Comparison of ENCODE assay signal across 12 cellular contexts in the genomic region with DNA sequence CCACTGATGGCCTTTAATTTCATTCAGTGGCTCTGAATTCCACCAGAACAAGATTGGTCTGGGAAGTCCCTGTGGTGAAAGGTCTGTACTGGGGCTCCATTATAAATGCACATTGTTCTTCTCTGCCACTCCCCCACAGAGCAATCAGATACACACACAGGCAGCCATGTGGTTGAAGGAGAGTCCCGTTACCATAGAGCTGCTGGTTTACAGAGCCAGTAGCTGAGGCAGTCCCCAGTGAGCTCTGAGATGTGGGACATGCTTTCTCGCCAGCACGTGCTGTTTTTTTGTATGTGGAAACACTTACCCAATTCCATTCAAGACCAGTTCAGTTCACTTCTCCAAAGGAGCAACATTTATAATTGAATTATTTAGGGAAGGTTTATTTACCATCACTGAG.
DNase-seq lines count a peak whose midpoint lies in the region; ATAC-seq lines count a peak whose summit lies in the region.
"Had no signal": no experiment of that assay in that cellular context is flagged by ENCODE, and none has a peak within 500 bp of the region (broad histone marks: within the 10 kb centered on the region; RNA-seq: fewer than 3 reads in every experiment).

No MANE protein-coding gene starts in this region.

- H2BK12ac ChIP-seq in neuronal stem cell (ENCODE audit: low read length), result no peak overlapping the region

- H3K4me2 ChIP-seq in neuronal stem cell (ENCODE audit: insufficient read depth, low read length, poor library complexity, severe bottlenecking), result no peak overlapping the region
- H3K4me2 ChIP-seq: A549 had no signal

- H4K8ac ChIP-seq in neuronal stem cell (ENCODE audit: low read depth, low read length), result no peak overlapping the region

- H3K36me3 ChIP-seq in neuronal stem cell (replicated peaks in 1 of 2; ENCODE audit: control insufficient read depth in 2 of 2, insufficient read depth in 2 of 2, low read length in 2 of 2), result no peaks in the 10 kb centered on the region
- H3K36me3 ChIP-seq: prostate gland had no signal

- H3K27me3 Mint-ChIP-seq in effector memory CD8-positive, alpha-beta T cell, result peaks cover 14 to 16% of the 10 kb centered on the region in 2 donors

- DNase-seq in NCI-H1417 (lab: John Stamatoyannopoulos, UW) (peak; percentile 28 to 62 (median 51)), NCI-H1417 treated with DMSO at 0.1 percent for 48 hours (lab: John Stamatoyannopoulos, UW) (no peak), OCI-M1 (lab: John Stamatoyannopoulos, UW) (peak; percentile 27), neuronal stem cell (ENCODE audit: low spot score) (peak; percentile 18), posterior cingulate gyrus (no peak)
- DNase-seq in effector memory CD8-positive, alpha-beta T cell, result no peak
- DNase-seq: activated CD8-positive, alpha-beta memory T cell treated with anti-CD3 and anti-CD28 coated beads for 24 hours had no signal

- no peak overlapping the region for H2BK120ac ChIP-seq in neuronal stem cell (ENCODE audit: low read depth, low read length)

- no peaks in the 10 kb centered on the region for H3K9me3 Mint-ChIP-seq in effector memory CD8-positive, alpha-beta T cell

- intact Hi-C loops in posterior cingulate gyrus (cut with DNase I), result loop anchor here (10.0 kb wide), 1 partner anchor 570 kb away; a partner anchor contains a TSS

- H2AFZ ChIP-seq in neuronal stem cell (ENCODE audit: low read length), result no peak overlapping the region

- no peak overlapping the region for H2BK15ac ChIP-seq in neuronal stem cell (ENCODE audit: low read length)

- no peak overlapping the region for H2AK5ac ChIP-seq in neuronal stem cell (ENCODE audit: low read depth, low read length)

- H3K9me3 ChIP-seq in neuronal stem cell (replicated peaks in 1 of 2; ENCODE audit: control insufficient read depth in 2 of 2, insufficient read depth in 1 of 2, low read depth in 1 of 2, low read length in 2 of 2), result no peaks in the 10 kb centered on the region
- H3K9me3 ChIP-seq: A549, prostate gland had no signal

- H2BK5ac ChIP-seq in neuronal stem cell (ENCODE audit: low read length), result no peak overlapping the region

- no CpG with 5 or more reads among the region's 3 CpGs for WGBS in neuronal stem cell (ENCODE audit: extremely low coverage in 2 of 2, insufficient read length in 2 of 2, insufficient replicate concordance in 1 of 2), 2 donors

- no peak overlapping the region for H3K23ac ChIP-seq in neuronal stem cell (ENCODE audit: low read depth, low read length, poor library complexity)

- H3K14ac ChIP-seq in neuronal stem cell (ENCODE audit: low read length), result no peak overlapping the region

- H3K36me3 Mint-ChIP-seq in effector memory CD8-positive, alpha-beta T cell (ENCODE audit: insufficient read depth), result no peaks in the 10 kb centered on the region

- no peak overlapping the region for H3K4ac ChIP-seq in neuronal stem cell (ENCODE audit: low read length)

- H3K4me1 Mint-ChIP-seq in effector memory CD8-positive, alpha-beta T cell (ENCODE audit: low read depth in 2 of 2), result no peaks in the 10 kb centered on the region

- H3K4me3 Mint-ChIP-seq in effector memory CD8-positive, alpha-beta T cell, result no peak overlapping the region

- peaks cover 4 to 17% of the 10 kb centered on the region in 2 donors for H3K4me1 ChIP-seq in neuronal stem cell (ENCODE audit: control insufficient read depth in 2 of 2, insufficient read depth in 1 of 2, low read depth in 1 of 2, low read length in 2 of 2)
- H3K4me1 ChIP-seq: A549, prostate gland had no signal

- no peak overlapping the region for H3K4me3 ChIP-seq in neuronal stem cell (ENCODE audit: low read length in 2 of 2)
- H3K4me3 ChIP-seq: A549, prostate gland had no signal

- no peak overlapping the region for H3K27ac Mint-ChIP-seq in effector memory CD8-positive, alpha-beta T cell

- peak; percentile 87 for ATAC-seq in HG02759 (IDR thresholded peaks at IDR 0.05; ENCODE audit: unreplicated experiment)
- no peak for ATAC-seq in GM19351 (IDR thresholded peaks at IDR 0.05; ENCODE audit: unreplicated experiment)
- ATAC-seq in effector memory CD8-positive, alpha-beta T cell (replicated peaks), result no peak
- ATAC-seq: A549, Panc1 had no signal

- no peaks in the 10 kb centered on the region for H3K27me3 ChIP-seq in neuronal stem cell (ENCODE audit: control insufficient read depth in 3 of 3, insufficient read depth in 3 of 3, low read depth in 1 of 3, low read length in 3 of 3)

- H3K79me1 ChIP-seq in neuronal stem cell (ENCODE audit: low read depth, low read length), result no peaks in the 10 kb centered on the region

- H3K27ac ChIP-seq in neuronal stem cell (replicated peaks; ENCODE audit: low read length), result no peak overlapping the region
- H3K27ac ChIP-seq: A549, prostate gland had no signal

- no peak overlapping the region for H3K9ac ChIP-seq in neuronal stem cell (ENCODE audit: low read depth, low read length, poor library complexity)

- no peak overlapping the region for H3K18ac ChIP-seq in neuronal stem cell (ENCODE audit: low read length)

- no peak overlapping the region for H4K91ac ChIP-seq in neuronal stem cell (ENCODE audit: low read depth, low read length, poor library complexity)

Comparison
In these comparisons a context has a peak if more than half of its experiments do, and no peak if none do; other contexts are left out.
1. DNase-seq: peak in NCI-H1417 (3 of 3), OCI-M1 (single experiment) and neuronal stem cell (single experiment); none in NCI-H1417 treated with DMSO at 0.1 percent for 48 hours (single experiment), effector memory CD8-positive, alpha-beta T cell (0 of 3) and posterior cingulate gyrus (0 of 10).